Comparison of ENCODE assay signal across 18 cellular contexts in genomic region chr22:37782340-37783168, GRCh38. TPM values are rescaled to one million over a fixed set of nuclear protein-coding genes. Genes with fewer than 3 reads are reported as not detected.
DNase-seq lines count a peak whose midpoint lies in the region; ATAC-seq, FAIRE-seq and TF ChIP-seq lines count a peak whose summit lies in the region.
"Had no signal": no experiment of that assay in that cellular context is flagged by ENCODE, and none has a peak within 500 bp of the region (broad histone marks: within the 10 kb centered on the region; RNA-seq: fewer than 3 reads in every experiment).

No MANE protein-coding gene starts in this region.

- intact Hi-C loops in Caco-2 (cut with micrococcal nuclease; ENCODE audit: unreplicated experiment), result no loop called here

- H3K9me3 ChIP-seq in astrocyte (ENCODE audit: insufficient read depth, low read depth, low read length) (no peaks in the 10 kb centered on the region), Caco-2 (no peaks in the 10 kb centered on the region)
- H3K9me3 ChIP-seq: A549, tibial artery had no signal

- CTCF ChIA-PET in Caco-2 (lab: Charles Lee), result interaction anchor here (0.6 kb wide), 1 partner anchor 203 kb away, joined by 6 read pairs; no protein-coding TSS in a partner anchor

- DNase-seq in ACHN (peak; percentile 18), HFFc6 (peak; percentile 85), astrocyte (ENCODE audit: low read depth) (peak; percentile 22), kidney epithelial cell (ENCODE audit: low read depth) (no peak), Caco-2 (no peak), NCI-H1694 treated with DMSO at 0.1 percent for 48 hours (lab: John Stamatoyannopoulos, UW) (no peak), NCI-H187 (lab: John Stamatoyannopoulos, UW) (no peak)
- DNase-seq: activated naive CD8-positive, alpha-beta T cell treated with anti-CD3 and anti-CD28 coated beads, Interleukin-2, amount 10 ng/mL, durations not matched to agents 7 days and 5 days; DMS 273 treated with DMSO at 0.1 percent for 48 hours; NCI-H69; stimulated activated CD4-positive, alpha-beta T cell treated with anti-CD3 and anti-CD28 coated beads, Interleukin-12 subunit alpha, Interleukin-12 subunit beta, amount 100 ng/mL, for 4 hours; tibial artery had no signal

- H3K27ac Mint-ChIP-seq in HFFc6 (peak overlapping the region; percentile 92), astrocyte (ENCODE audit: unreplicated experiment) (no peak overlapping the region), Caco-2 (ENCODE audit: unreplicated experiment) (no peak overlapping the region)
- H3K27ac Mint-ChIP-seq: activated naive CD8-positive, alpha-beta T cell treated with anti-CD3 and anti-CD28 coated beads, Interleukin-2, amount 10 ng/mL, durations not matched to agents 7 days and 5 days had no signal

- no peak for ATAC-seq in HG02571 (IDR thresholded peaks at IDR 0.05; ENCODE audit: unreplicated experiment)

- peak overlapping the region; percentile 62 for H3K4me3 Mint-ChIP-seq in HFFc6
- no peak overlapping the region for H3K4me3 Mint-ChIP-seq in astrocyte (ENCODE audit: unreplicated experiment)
- no peak overlapping the region for H3K4me3 Mint-ChIP-seq in Caco-2 (ENCODE audit: unreplicated experiment)
- H3K4me3 Mint-ChIP-seq: activated naive CD8-positive, alpha-beta T cell treated with anti-CD3 and anti-CD28 coated beads, Interleukin-2, amount 10 ng/mL, durations not matched to agents 7 days and 5 days had no signal

- H3K9ac ChIP-seq in astrocyte (ENCODE audit: low read length), result no peak overlapping the region

- no peaks in the 10 kb centered on the region; the same call in 1 of the 2 replicates for H3K9me3 Mint-ChIP-seq in HFFc6
- H3K9me3 Mint-ChIP-seq in astrocyte (ENCODE audit: unreplicated experiment), result peaks cover 3% of the 10 kb centered on the region
- H3K9me3 Mint-ChIP-seq in Caco-2 (ENCODE audit: unreplicated experiment), result no peaks in the 10 kb centered on the region
- H3K9me3 Mint-ChIP-seq: activated naive CD8-positive, alpha-beta T cell treated with anti-CD3 and anti-CD28 coated beads, Interleukin-2, amount 10 ng/mL, durations not matched to agents 7 days and 5 days had no signal

- no peak overlapping the region for H2AFZ ChIP-seq in astrocyte (ENCODE audit: low read depth, low read length)

- H3K36me3 ChIP-seq in astrocyte (ENCODE audit: insufficient read depth, low read length) (no peaks in the 10 kb centered on the region), kidney epithelial cell (ENCODE audit: control insufficient read depth, insufficient read depth, low read length) (no peaks in the 10 kb centered on the region), Caco-2 (ENCODE audit: control insufficient read depth, insufficient read depth, low read length) (no peaks in the 10 kb centered on the region)
- H3K36me3 ChIP-seq: tibial artery had no signal

- no peaks in the 10 kb centered on the region for H3K27me3 ChIP-seq in astrocyte (ENCODE audit: insufficient read depth, low read length)
- H3K27me3 ChIP-seq in kidney epithelial cell (ENCODE audit: control insufficient read depth, insufficient read depth, low read length), result no peaks in the 10 kb centered on the region
- H3K27me3 ChIP-seq in Caco-2 (replicated peaks; ENCODE audit: control insufficient read depth, insufficient read depth, low read length), result no peaks in the 10 kb centered on the region

- no peak overlapping the region for H3K4me3 ChIP-seq in astrocyte (ENCODE audit: insufficient read depth, low read depth, low read length)
- no peak overlapping the region for H3K4me3 ChIP-seq in kidney epithelial cell (ENCODE audit: low read depth, low read length)
- no peak overlapping the region for H3K4me3 ChIP-seq in Caco-2 (ENCODE audit: low read depth, low read length)
- H3K4me3 ChIP-seq: A549, tibial artery had no signal

- peaks cover 10% of the 10 kb centered on the region for H3K27me3 Mint-ChIP-seq in HFFc6 (ENCODE audit: insufficient read depth)
- H3K27me3 Mint-ChIP-seq in astrocyte (ENCODE audit: low read depth, unreplicated experiment), result peaks cover 20% of the 10 kb centered on the region
- H3K27me3 Mint-ChIP-seq in Caco-2 (ENCODE audit: insufficient read depth, unreplicated experiment), result no peaks in the 10 kb centered on the region

- no peaks in the 10 kb centered on the region for H4K20me1 ChIP-seq in astrocyte (ENCODE audit: insufficient read depth, low read length)

- H3K4me1 ChIP-seq in astrocyte (ENCODE audit: insufficient read depth, low read length), result peaks cover 8% of the 10 kb centered on the region
- peaks cover 18% of the 10 kb centered on the region for H3K4me1 ChIP-seq in Caco-2

- no peak for FAIRE-seq in astrocyte (lab: Jason Lieb, UNC)
- FAIRE-seq: A549, colon, GM12892, GM19239 had no signal

- H3K4me1 Mint-ChIP-seq in HFFc6 (ENCODE audit: low read depth) (peaks cover 59% of the 10 kb centered on the region), astrocyte (ENCODE audit: low read depth, unreplicated experiment) (peaks cover 2% of the 10 kb centered on the region), Caco-2 (ENCODE audit: low read depth, unreplicated experiment) (peaks cover 17% of the 10 kb centered on the region)
- H3K4me1 Mint-ChIP-seq: activated naive CD8-positive, alpha-beta T cell treated with anti-CD3 and anti-CD28 coated beads, Interleukin-2, amount 10 ng/mL, durations not matched to agents 7 days and 5 days had no signal

- H3K27ac ChIP-seq in astrocyte (ENCODE audit: low read depth, low read length), result no peak overlapping the region
- H3K27ac ChIP-seq: tibial artery had no signal

- BruUV-seq in Caco-2 (replicated peaks; lab: Mats Ljungman, UMichigan), result no TSS peak

- peaks cover 16% of the 10 kb centered on the region for H3K36me3 Mint-ChIP-seq in HFFc6 (ENCODE audit: low read depth)
- H3K36me3 Mint-ChIP-seq in astrocyte (ENCODE audit: low read depth, unreplicated experiment), result peaks cover 7% of the 10 kb centered on the region
- peaks cover 12% of the 10 kb centered on the region for H3K36me3 Mint-ChIP-seq in Caco-2 (ENCODE audit: insufficient read depth, unreplicated experiment)
- H3K36me3 Mint-ChIP-seq: activated naive CD8-positive, alpha-beta T cell treated with anti-CD3 and anti-CD28 coated beads, Interleukin-2, amount 10 ng/mL, durations not matched to agents 7 days and 5 days had no signal

- peak overlapping the region; percentile 41 for H3K4me2 ChIP-seq in astrocyte (ENCODE audit: low read length)
- H3K4me2 ChIP-seq: A549 had no signal

- TF ChIP-seq CTCF in HFFc6 (IDR thresholded peaks at IDR 0.05), result peak; percentile 70
- no peak for TF ChIP-seq CTCF in astrocyte (IDR thresholded peaks at IDR 0.05; ENCODE audit: insufficient read depth, low read depth, low read length)
- peak; percentile 15 for TF ChIP-seq CTCF in kidney epithelial cell (IDR thresholded peaks at IDR 0.05; ENCODE audit: insufficient read depth, low read length, poor library complexity, severe bottlenecking)
- no peak for TF ChIP-seq CTCF in Caco-2 (IDR thresholded peaks at IDR 0.05; ENCODE audit: insufficient read depth in 1 of 2, low read depth in 1 of 2, low read length in 1 of 2, severe bottlenecking in 1 of 2, unreplicated experiment in 1 of 2)

- in situ Hi-C loops in ACHN (cut with HindIII; ENCODE audit: low pct_ligation_motif_present, low pct_unique_long_range_greater_than_20kb, low sequenced_read_pairs), result no loop called here

- POLR2A ChIA-PET in Caco-2 (lab: Charles Lee), result no interaction called here

- H3K79me2 ChIP-seq in astrocyte (ENCODE audit: insufficient read depth, low read length), result no peaks in the 10 kb centered on the region

RNA-seq across cellular contexts. Expression of gene GCAT, which starts 25.2 kb away (rescaled TPM):
- total RNA-seq in HFFc6 (2021; fragmentation: NEBNext Ultra II Directional; extraction: Animal tissue kit (Norgen Biotek cat#: 25700)), result 10 to 100 TPM; 27.6 to 42.3 (median 29.2) TPM
- total RNA-seq in astrocyte (12.8 and 14.3 TPM in 2 replicates), kidney epithelial cell (35.7 and 37.4 TPM in 2 replicates), Caco-2 (2022) (24.4 and 24.8 TPM in 2 replicates)

RNA-seq across cellular contexts. Expression of gene GALR3, which starts 40.6 kb away (rescaled TPM):
- not detected for total RNA-seq in HFFc6 (2021; fragmentation: NEBNext Ultra II Directional; extraction: Animal tissue kit (Norgen Biotek cat#: 25700))
- total RNA-seq in astrocyte, result not detected in 2 replicates
- total RNA-seq in kidney epithelial cell, result not detected in 2 replicates
- 0.27 TPM in 1 of 2 replicates, not detected in the other for total RNA-seq in Caco-2 (2022)
- total RNA-seq: activated naive CD8-positive, alpha-beta T cell treated with anti-CD3 and anti-CD28 coated beads, Interleukin-2, amount 10 ng/mL, durations not matched to agents 7 days and 5 days; SK-MEL-5 had no signal

Comparison
In these comparisons a context has a peak if more than half of its experiments do, and no peak if none do; other contexts are left out.
1. DNase-seq: peak in ACHN (single experiment), HFFc6 (single experiment) and astrocyte (single experiment); none in kidney epithelial cell (single experiment), Caco-2 (0 of 2), NCI-H1694 treated with DMSO at 0.1 percent for 48 hours (single experiment) and NCI-H187 (0 of 2).
2. CTCF ChIP-seq: peak in HFFc6 (single experiment) and kidney epithelial cell (single experiment); none in astrocyte (single experiment) and Caco-2 (0 of 2).